ENCODE assay signal across 9 cellular contexts in genomic region chrX:147917700-147918694, GRCh38. TPM values are rescaled to one million over a fixed set of nuclear protein-coding genes. Genes with fewer than 3 reads are reported as not detected.
A peak's percentile ranks its signal among the peaks of the same experiment; 100 is the strongest.
DNase-seq lines count a peak whose midpoint lies in the region; ATAC-seq and TF ChIP-seq lines count a peak whose summit lies in the region.
"Had no signal": no experiment of that assay in that cellular context is flagged by ENCODE, and none has a peak within 500 bp of the region (broad histone marks: within the 10 kb centered on the region; RNA-seq: fewer than 3 reads in every experiment).

No MANE protein-coding gene starts in this region.

- intact Hi-C loops in psoas muscle (cut with DNase I) = no loop called here

- TF ChIP-seq CTCF in psoas muscle (IDR thresholded peaks at IDR 0.05) = no peak

- H3K4me3 ChIP-seq in psoas muscle = no peak overlapping the region
- H3K4me3 ChIP-seq: thoracic aorta had no signal

- H3K36me3 ChIP-seq in psoas muscle (ENCODE audit: insufficient read depth in 1 of 2, low read depth in 1 of 2) = no peaks in the 10 kb centered on the region
- H3K36me3 ChIP-seq: thoracic aorta had no signal

- H3K4me1 ChIP-seq in psoas muscle = peaks cover 2% of the 10 kb centered on the region

- no peak overlapping the region for H3K27ac ChIP-seq in psoas muscle
- H3K27ac ChIP-seq: thoracic aorta had no signal

- peak; percentile 67 for DNase-seq in NAMALWA (ENCODE audit: low spot score)
- DNase-seq in germinal center (ENCODE audit: low spot score) = peak; percentile 8
- DNase-seq in UCSD-AML1 (lab: John Stamatoyannopoulos, UW; ENCODE audit: unreplicated experiment) = no peak
- DNase-seq in islet precursor cell = no peak
- no peak for DNase-seq in psoas muscle
- no peak for DNase-seq in H4 (ENCODE audit: low spot score)

- no peaks in the 10 kb centered on the region for H3K27me3 ChIP-seq in psoas muscle (ENCODE audit: insufficient read depth in 3 of 3, low read length in 2 of 3)

- WGBS in psoas muscle, 3 donors = 57 to 65% (median 65%) methylated on average over 10 of the region's 10 CpGs

- no peaks in the 10 kb centered on the region for H3K9me3 ChIP-seq in psoas muscle
- H3K9me3 ChIP-seq: thoracic aorta had no signal

- ATAC-seq in GM18517 (IDR thresholded peaks at IDR 0.05; ENCODE audit: unreplicated experiment) (peak; percentile 91), GM21825 (IDR thresholded peaks at IDR 0.05; ENCODE audit: unreplicated experiment) (peak; percentile 83), psoas muscle (no peak)

RNA-seq across cellular contexts. Expression of gene FMR1, which starts 6.3 kb away (rescaled TPM):
- total RNA-seq in psoas muscle = 10 to 100 TPM; 10.5 to 11.8 (median 11.0) TPM
- polyA plus RNA-seq in psoas muscle = 1 to 10 TPM; 6.0 to 9.7 (median 7.6) TPM
- 17.9 and 26.3 TPM in 2 replicates for total RNA-seq in H4 (2014; rRNA removed; shearing (Covaris generic))

Comparison
In these comparisons a context has a peak if more than half of its experiments do, and no peak if none do; other contexts are left out.
1. ATAC-seq: peak in GM18517 (single experiment) and GM21825 (single experiment); none in psoas muscle (0 of 4).
2. DNase-seq: peak in NAMALWA (single experiment) and germinal center (single experiment); none in UCSD-AML1 (single experiment), islet precursor cell (single experiment), psoas muscle (0 of 2) and H4 (single experiment).